ENCODE assay signal across 15 cellular contexts in genomic region chr17:50196826-50197225, GRCh38. TPM values are rescaled to one million over a fixed set of nuclear protein-coding genes. Genes with fewer than 3 reads are reported as not detected.
DNase-seq lines count a peak whose midpoint lies in the region; ATAC-seq, FAIRE-seq and TF ChIP-seq lines count a peak whose summit lies in the region.
"Had no signal": no experiment of that assay in that cellular context is flagged by ENCODE, and none has a peak within 500 bp of the region (broad histone marks: within the 10 kb centered on the region; RNA-seq: fewer than 3 reads in every experiment).

No MANE protein-coding gene starts in this region.

- DNase-seq in HT1080 (ENCODE audit: low read depth) = peak; percentile 42
- peak; percentile 48 for DNase-seq in bronchial epithelial cell (ENCODE audit: low read depth)
- peak; percentile 82 for DNase-seq in myocyte (ENCODE audit: low read depth)
- no peak for DNase-seq in H7
- DNase-seq in pons (ENCODE audit: low spot score) = no peak
- DNase-seq: activated CD4-positive, alpha-beta T cell treated with anti-CD3 and anti-CD28 coated beads for 4 hours; activated gamma-delta T cell; foreskin keratinocyte; islet precursor cell; KBM-7; NCI-H2081; stimulated activated CD4-positive, alpha-beta T cell treated with anti-CD3 and anti-CD28 coated beads, Interleukin-1b, Interleukin-23, amount 100 ng/mL, for 48 hours had no signal

- peaks cover 30% of the 10 kb centered on the region for H3K36me3 ChIP-seq in bronchial epithelial cell (ENCODE audit: control insufficient read depth, insufficient read depth, low read length)
- peaks cover 2% of the 10 kb centered on the region for H3K36me3 ChIP-seq in urinary bladder (ENCODE audit: insufficient read depth)
- H3K36me3 ChIP-seq in H7 (replicated peaks; ENCODE audit: control insufficient read depth, insufficient read depth, low read length) = peaks cover 36% of the 10 kb centered on the region
- H3K36me3 ChIP-seq: HAP-1 had no signal

- WGBS in urinary bladder = 41% methylated on average over 6 of the region's 6 CpGs

- H3K27ac ChIP-seq in urinary bladder (ENCODE audit: low read depth) = peak overlapping the region; percentile 55
- H3K27ac ChIP-seq: foreskin keratinocyte had no signal

- H3K4me1 ChIP-seq in urinary bladder (ENCODE audit: insufficient read depth) = no peaks in the 10 kb centered on the region

- FAIRE-seq in bronchial epithelial cell (lab: Jason Lieb, UNC) = peak; percentile 40

- no peak for TF ChIP-seq CTCF in bronchial epithelial cell (IDR thresholded peaks at IDR 0.05; ENCODE audit: insufficient read depth, low read length, severe bottlenecking)

- ATAC-seq in HG02610 (IDR thresholded peaks at IDR 0.05; ENCODE audit: unreplicated experiment) = no peak
- ATAC-seq: foreskin keratinocyte had no signal

- H3K27me3 ChIP-seq in bronchial epithelial cell (ENCODE audit: control insufficient read depth, insufficient read depth, low read length) (peaks cover 3% of the 10 kb centered on the region), H7 (ENCODE audit: control insufficient read depth, insufficient read depth, low read length) (peaks cover 11% of the 10 kb centered on the region)

- H3K4me3 ChIP-seq in bronchial epithelial cell (ENCODE audit: low read depth, low read length) (no peak overlapping the region), urinary bladder (ENCODE audit: low read depth, low read length) (no peak overlapping the region), H7 (ENCODE audit: insufficient read depth, low read depth, low read length) (no peak overlapping the region)
- H3K4me3 ChIP-seq: HAP-1 had no signal

RNA-seq across cellular contexts. Expression of gene COL1A1, which starts 4.6 kb away (rescaled TPM):
- 1.3 and 1.4 TPM in 2 replicates for total RNA-seq in HT1080 (2014; rRNA removed; shearing (Covaris generic))
- polyA plus RNA-seq in HT1080 (2015; cell fraction: cytosol; rRNA removed) = 3.4 and 4.9 TPM in 2 replicates
- 34.8 and 40.2 TPM in 2 replicates for polyA plus RNA-seq in HT1080 (2015; cell fraction: nucleus; rRNA removed)
- total RNA-seq in bronchial epithelial cell (10.5 and 15.3 TPM in 2 replicates), myocyte (604 and 719 TPM in 2 replicates), urinary bladder (5,262 TPM)
- polyA plus RNA-seq in myocyte (2012) = 15,153 TPM
- polyA plus RNA-seq in urinary bladder = 802 TPM
- 8.2 and 9.4 TPM in 2 replicates for total RNA-seq in H7 (2014; rRNA removed; shearing (Covaris generic))

RNA-seq across cellular contexts. Expression of gene SGCA, which starts 31.0 kb away (rescaled TPM):
- not detected in 2 replicates for total RNA-seq in HT1080 (2014; rRNA removed; shearing (Covaris generic))
- 0.25 TPM in 1 of 2 replicates, not detected in the other for polyA plus RNA-seq in HT1080 (2015; cell fraction: cytosol; rRNA removed)
- not detected in 2 replicates for polyA plus RNA-seq in HT1080 (2015; cell fraction: nucleus; rRNA removed)
- 0.13 TPM in 1 of 2 replicates, not detected in the other for total RNA-seq in bronchial epithelial cell
- 428 and 447 TPM in 2 replicates for total RNA-seq in myocyte
- 303 TPM for polyA plus RNA-seq in myocyte (2012)
- total RNA-seq in urinary bladder = 15.4 TPM
- 89.1 TPM for polyA plus RNA-seq in urinary bladder
- total RNA-seq in H7 (2014; rRNA removed; shearing (Covaris generic)) = 0.52 and 1.1 TPM in 2 replicates
- total RNA-seq: foreskin keratinocyte had no signal
- polyA plus RNA-seq: foreskin keratinocyte had no signal

RNA-seq across cellular contexts. Expression of gene PPP1R9B, which starts 46.3 kb away (rescaled TPM):
- total RNA-seq in HT1080 (2014; rRNA removed; shearing (Covaris generic)) = 38.7 and 46.4 TPM in 2 replicates
- polyA plus RNA-seq in HT1080 (2015; cell fraction: cytosol; rRNA removed) = 25.9 and 28.0 TPM in 2 replicates
- polyA plus RNA-seq in HT1080 (2015; cell fraction: nucleus; rRNA removed) = 71.5 and 71.7 TPM in 2 replicates
- 16.6 and 17.4 TPM in 2 replicates for total RNA-seq in bronchial epithelial cell
- total RNA-seq in myocyte = 40.5 and 44.2 TPM in 2 replicates
- 43.6 TPM for polyA plus RNA-seq in myocyte (2012)
- total RNA-seq in urinary bladder = 16.6 TPM
- polyA plus RNA-seq in urinary bladder = 29.6 TPM
- 15.0 and 21.1 TPM in 2 replicates for total RNA-seq in H7 (2014; rRNA removed; shearing (Covaris generic))

Comparison
In these comparisons a context has a peak if more than half of its experiments do, and no peak if none do; other contexts are left out.
1. DNase-seq: peak in HT1080 (single experiment), bronchial epithelial cell (single experiment) and myocyte (single experiment); none in H7 (single experiment) and pons (single experiment).
2. RNA of gene COL1A1, which starts 4.6 kb away (total RNA-seq): 5,262 TPM in urinary bladder (single experiment) and 604 to 719 TPM in myocyte; 10.5 to 15.3 TPM in bronchial epithelial cell, 8.2 to 9.4 TPM in H7 and 1.3 to 1.4 TPM in HT1080; every median in the first group is over 10 times any median in the second.
3. RNA of gene SGCA, which starts 31.0 kb away (total RNA-seq): 428 to 447 TPM in myocyte; 15.4 TPM in urinary bladder (single experiment), 0.52 to 1.1 TPM in H7, not detected in HT1080 and 0.13 TPM in bronchial epithelial cell; every median in the first group is over 10 times any median in the second.